24 cellular contexts compared by ENCODE assay signal in genomic region chr4:107166181-107166580, GRCh38.
A peak's percentile ranks its signal among the peaks of the same experiment; 100 is the strongest.
DNase-seq lines count a peak whose midpoint lies in the region; ATAC-seq, FAIRE-seq and TF ChIP-seq lines count a peak whose summit lies in the region.
"Had no signal": no experiment of that assay in that cellular context is flagged by ENCODE, and none has a peak within 500 bp of the region (broad histone marks: within the 10 kb centered on the region; RNA-seq: fewer than 3 reads in every experiment).

No MANE protein-coding gene starts in this region.

- peaks cover 25% of the 10 kb centered on the region for H3K4me1 ChIP-seq in A673 (ENCODE audit: insufficient read depth, low read length, poor library complexity, severe bottlenecking)
- no peaks in the 10 kb centered on the region for H3K4me1 ChIP-seq in astrocyte (ENCODE audit: insufficient read depth, low read length)
- H3K4me1 ChIP-seq: A549, BE2C, BLaER1, Caco-2 had no signal

- peak overlapping the region; percentile 54 for H3K4me3 Mint-ChIP-seq in astrocyte (ENCODE audit: unreplicated experiment)
- H3K4me3 Mint-ChIP-seq in CD4-positive, alpha-beta T cell: no peak overlapping the region
- H3K4me3 Mint-ChIP-seq: CD14-positive monocyte; CD4-positive, CD25-positive, alpha-beta regulatory T cell; CD8-positive, alpha-beta T cell had no signal

- DNase-seq in A673 (ENCODE audit: low spot score): peak; percentile 89
- peak; percentile 90 for DNase-seq in SK-N-MC (ENCODE audit: low read depth, low spot score)
- no peak for DNase-seq in astrocyte (ENCODE audit: low read depth)
- DNase-seq in choroid plexus epithelial cell (ENCODE audit: low read depth): peak; percentile 48
- no peak for DNase-seq in CD4-positive, alpha-beta T cell
- DNase-seq in NCI-H1436 treated with DMSO at 0.1 percent for 48 hours (lab: John Stamatoyannopoulos, UW): no peak
- DNase-seq in NCI-H2081 treated with DMSO at 0.1 percent for 48 hours (lab: John Stamatoyannopoulos, UW): no peak
- DNase-seq: ACHN; BE2C; C1 segment of cervical spinal cord; Caco-2; Calu3; CD4-positive, CD25-positive, alpha-beta regulatory T cell; CD8-positive, alpha-beta T cell; DMS79 treated with DMSO at 0.1 percent for 48 hours; GF-D8 had no signal

- intact Hi-C loops in A673 (cut with micrococcal nuclease; ENCODE audit: unreplicated experiment): loop anchor here (5.0 kb wide), 2 partner anchors 211 to 351 kb away; no protein-coding TSS in a partner anchor
- intact Hi-C loops in CD4-positive, alpha-beta T cell (cut with DNase I, micrococcal nuclease): no loop called here

- FAIRE-seq in astrocyte (lab: Jason Lieb, UNC): no peak
- FAIRE-seq: A549, D721Med, GM12891, GM19239 had no signal

- no peaks in the 10 kb centered on the region for H3K9me3 Mint-ChIP-seq in astrocyte (ENCODE audit: unreplicated experiment)
- peaks cover 15% of the 10 kb centered on the region for H3K9me3 Mint-ChIP-seq in CD4-positive, alpha-beta T cell

- H3K36me3 ChIP-seq in A673 (ENCODE audit: insufficient read depth, low read length, poor library complexity, severe bottlenecking) (peaks cover 36% of the 10 kb centered on the region), SK-N-MC (ENCODE audit: insufficient read depth, low read length) (peaks cover 30% of the 10 kb centered on the region; the same call in 1 of the 2 replicates), astrocyte (ENCODE audit: insufficient read depth, low read length) (no peaks in the 10 kb centered on the region)
- H3K36me3 ChIP-seq: BE2C, BLaER1 had no signal

- H3K79me2 ChIP-seq in astrocyte (ENCODE audit: insufficient read depth, low read length): no peaks in the 10 kb centered on the region

- peak overlapping the region; percentile 63 for H3K9ac ChIP-seq in SK-N-MC (ENCODE audit: insufficient read length)
- no peak overlapping the region for H3K9ac ChIP-seq in astrocyte (ENCODE audit: low read length)
- H3K9ac ChIP-seq: BLaER1 had no signal

- CTCF ChIA-PET in A673 (lab: Charles Lee): no interaction called here
- CTCF ChIA-PET in CD4-positive, alpha-beta T cell (lab: Charles Lee): no interaction called here

- no peaks in the 10 kb centered on the region for H3K36me3 Mint-ChIP-seq in astrocyte (ENCODE audit: low read depth, unreplicated experiment)
- no peaks in the 10 kb centered on the region for H3K36me3 Mint-ChIP-seq in CD4-positive, alpha-beta T cell (ENCODE audit: low read depth)
- H3K36me3 Mint-ChIP-seq: CD14-positive monocyte; CD4-positive, CD25-positive, alpha-beta regulatory T cell; CD8-positive, alpha-beta T cell had no signal

- TF ChIP-seq CTCF in A673 (conservative IDR thresholded peaks at IDR 0.05; ENCODE audit: low read depth, low read length): no peak
- TF ChIP-seq CTCF in astrocyte (IDR thresholded peaks at IDR 0.05; ENCODE audit: insufficient read depth, low read depth, low read length): no peak
- TF ChIP-seq CTCF in choroid plexus epithelial cell (conservative IDR thresholded peaks at IDR 0.05; ENCODE audit: low read depth, low read length): no peak
- TF ChIP-seq CTCF in CD4-positive, alpha-beta T cell (IDR thresholded peaks at IDR 0.05): no peak

- H3K27me3 ChIP-seq in A673 (replicated peaks; ENCODE audit: insufficient read depth, low read depth, low read length, poor library complexity): no peaks in the 10 kb centered on the region
- H3K27me3 ChIP-seq in astrocyte (ENCODE audit: insufficient read depth, low read length): no peaks in the 10 kb centered on the region
- H3K27me3 ChIP-seq in CD4-positive, alpha-beta T cell (ENCODE audit: control insufficient read depth, insufficient read depth, low read length): no peaks in the 10 kb centered on the region
- H3K27me3 ChIP-seq: BE2C, BLaER1 had no signal

- H3K4me3 ChIP-seq in A673 (ENCODE audit: low read depth, low read length, poor library complexity, severe bottlenecking) (no peak overlapping the region), SK-N-MC (peak overlapping the region; percentile 68), astrocyte (ENCODE audit: insufficient read depth, low read depth, low read length) (no peak overlapping the region), choroid plexus epithelial cell (ENCODE audit: low read depth, low read length) (no peak overlapping the region)
- H3K4me3 ChIP-seq: A549, BLaER1 had no signal

- BruUV-seq in A673 (replicated peaks; lab: Mats Ljungman, UMichigan): TSS peak; percentile 22

- no peak overlapping the region for H3K4me2 ChIP-seq in astrocyte (ENCODE audit: low read length)
- H3K4me2 ChIP-seq: A549, BLaER1 had no signal

- H3K4me1 Mint-ChIP-seq in astrocyte (ENCODE audit: low read depth, unreplicated experiment): peaks cover 1% of the 10 kb centered on the region
- H3K4me1 Mint-ChIP-seq in CD4-positive, alpha-beta T cell (ENCODE audit: low read depth): no peaks in the 10 kb centered on the region
- H3K4me1 Mint-ChIP-seq: CD14-positive monocyte; CD4-positive, CD25-positive, alpha-beta regulatory T cell had no signal

- H3K27ac Mint-ChIP-seq in astrocyte (ENCODE audit: unreplicated experiment): no peak overlapping the region
- no peak overlapping the region for H3K27ac Mint-ChIP-seq in CD4-positive, alpha-beta T cell
- H3K27ac Mint-ChIP-seq: CD14-positive monocyte; CD4-positive, CD25-positive, alpha-beta regulatory T cell; CD8-positive, alpha-beta T cell had no signal

- H3K27me3 Mint-ChIP-seq in astrocyte (ENCODE audit: low read depth, unreplicated experiment): no peaks in the 10 kb centered on the region
- no peaks in the 10 kb centered on the region for H3K27me3 Mint-ChIP-seq in CD4-positive, alpha-beta T cell
- H3K27me3 Mint-ChIP-seq: CD4-positive, CD25-positive, alpha-beta regulatory T cell had no signal

- H3K9me3 ChIP-seq in A673 (ENCODE audit: low read depth, low read length, poor library complexity, severe bottlenecking): peaks cover 29% of the 10 kb centered on the region
- H3K9me3 ChIP-seq in SK-N-MC (ENCODE audit: low read depth, low read length): peaks cover 15% of the 10 kb centered on the region; the same call in 1 of the 2 replicates
- H3K9me3 ChIP-seq in astrocyte (ENCODE audit: insufficient read depth, low read depth, low read length): no peaks in the 10 kb centered on the region
- H3K9me3 ChIP-seq in CD4-positive, alpha-beta T cell (ENCODE audit: control insufficient read depth, low read length): peaks cover 12% of the 10 kb centered on the region
- H3K9me3 ChIP-seq: A549, BE2C, Caco-2 had no signal

- no peak for ATAC-seq in CD4-positive, alpha-beta T cell (ENCODE audit: poor library complexity)
- ATAC-seq in HG02870 (IDR thresholded peaks at IDR 0.05; ENCODE audit: unreplicated experiment): no peak
- ATAC-seq: A549; CD8-positive, alpha-beta T cell had no signal

- H3K27ac ChIP-seq in A673 (ENCODE audit: low read depth, low read length, poor library complexity, severe bottlenecking): peak overlapping the region; percentile 98
- H3K27ac ChIP-seq in SK-N-MC: peak overlapping the region; percentile 99
- H3K27ac ChIP-seq in astrocyte (ENCODE audit: low read depth, low read length): no peak overlapping the region
- no peak overlapping the region for H3K27ac ChIP-seq in CD4-positive, alpha-beta T cell (ENCODE audit: low read depth, low read length)
- H3K27ac ChIP-seq: 22Rv1, A549, BLaER1 had no signal

- POLR2A ChIA-PET in A673 (lab: Charles Lee; ENCODE audit: low non-redundant PET): interaction anchor here (1.0 kb wide), 1 partner anchor 225 kb away, joined by 3 read pairs; no protein-coding TSS in a partner anchor
- POLR2A ChIA-PET in CD4-positive, alpha-beta T cell (lab: Charles Lee): no interaction called here

- no peaks in the 10 kb centered on the region for H4K20me1 ChIP-seq in astrocyte (ENCODE audit: insufficient read depth, low read length)
- H4K20me1 ChIP-seq: BLaER1 had no signal

- no peak overlapping the region for H2AFZ ChIP-seq in astrocyte (ENCODE audit: low read depth, low read length)

Comparison
In these comparisons a context has a peak if more than half of its experiments do, and no peak if none do; other contexts are left out.
1. DNase-seq: peak in A673 (single experiment), SK-N-MC (single experiment) and choroid plexus epithelial cell (single experiment); none in astrocyte (single experiment), CD4-positive, alpha-beta T cell (0 of 10), NCI-H1436 treated with DMSO at 0.1 percent for 48 hours (single experiment) and NCI-H2081 treated with DMSO at 0.1 percent for 48 hours (single experiment).
2. H3K27ac ChIP-seq: peak in A673 (single experiment) and SK-N-MC (single experiment); none in astrocyte (single experiment) and CD4-positive, alpha-beta T cell (single experiment).